ENCODE assay signal across 29 cellular contexts in genomic region chr17:42818379-42818778, GRCh38. TPM values are rescaled to one million over a fixed set of nuclear protein-coding genes. Genes with fewer than 3 reads are reported as not detected.
DNase-seq lines count a peak whose midpoint lies in the region; ATAC-seq and TF ChIP-seq lines count a peak whose summit lies in the region.
"Had no signal": no experiment of that assay in that cellular context is flagged by ENCODE, and none has a peak within 500 bp of the region (broad histone marks: within the 10 kb centered on the region; RNA-seq: fewer than 3 reads in every experiment).

No MANE protein-coding gene starts in this region.

- H3K4ac ChIP-seq in neuronal stem cell (ENCODE audit: low read length) = no peak overlapping the region

- POLR2A ChIA-PET in WTC11 (lab: Charles Lee) = no interaction called here

- peaks cover 16% of the 10 kb centered on the region for H3K4me1 Mint-ChIP-seq in chondrocyte (ENCODE audit: low read depth)
- peaks cover 2% of the 10 kb centered on the region for H3K4me1 Mint-ChIP-seq in WTC11

- no peaks in the 10 kb centered on the region for H3K9me3 ChIP-seq in neuronal stem cell (replicated peaks in 1 of 2; ENCODE audit: control insufficient read depth in 2 of 2, insufficient read depth in 1 of 2, low read depth in 1 of 2, low read length in 2 of 2)
- H3K9me3 ChIP-seq: BLaER1 treated with 17β-estradiol and CSF1 and Interleukin-3, amounts not matched to agents 10 nM and 100 nM; left ventricle myocardium inferior; right lobe of liver; stomach; tibial nerve had no signal

- H3K4me1 ChIP-seq in neuronal stem cell (ENCODE audit: control insufficient read depth in 2 of 2, insufficient read depth in 1 of 2, low read depth in 1 of 2, low read length in 2 of 2) = peaks cover under 1 to 1% of the 10 kb centered on the region in 2 donors

- H3K36me3 Mint-ChIP-seq in chondrocyte (ENCODE audit: low read depth) = peaks cover 39% of the 10 kb centered on the region
- peaks cover 61% of the 10 kb centered on the region for H3K36me3 Mint-ChIP-seq in WTC11

- no peak overlapping the region for H3K4me2 ChIP-seq in neuronal stem cell (ENCODE audit: insufficient read depth, low read length, poor library complexity, severe bottlenecking)
- H3K4me2 ChIP-seq: BLaER1 treated with 17β-estradiol and CSF1 and Interleukin-3, amounts not matched to agents 10 nM and 100 nM had no signal

- H3K23ac ChIP-seq in neuronal stem cell (ENCODE audit: low read depth, low read length, poor library complexity) = peak overlapping the region; percentile 38

- CTCF ChIA-PET in WTC11 (lab: Charles Lee) = interaction anchor here (0.9 kb wide), 1 partner anchor 110 kb away, joined by 3 read pairs; no protein-coding TSS in a partner anchor

- H3K27me3 ChIP-seq in neuronal stem cell (ENCODE audit: control insufficient read depth in 3 of 3, insufficient read depth in 3 of 3, low read depth in 1 of 3, low read length in 3 of 3) = no peaks in the 10 kb centered on the region
- H3K27me3 ChIP-seq: BLaER1 treated with 17β-estradiol and CSF1 and Interleukin-3, amounts not matched to agents 10 nM and 100 nM; right lobe of liver; stomach; tibial nerve had no signal

- no peak overlapping the region for H3K9ac ChIP-seq in neuronal stem cell (ENCODE audit: low read depth, low read length, poor library complexity)
- H3K9ac ChIP-seq: BLaER1 treated with 17β-estradiol and CSF1 and Interleukin-3, amounts not matched to agents 10 nM and 100 nM had no signal

- no peak overlapping the region for H4K91ac ChIP-seq in neuronal stem cell (ENCODE audit: low read depth, low read length, poor library complexity)

- peak; percentile 37 for DNase-seq in EL
- DNase-seq in chondrocyte (ENCODE audit: low spot score) = no peak
- DNase-seq in neuronal stem cell (ENCODE audit: low spot score) = no peak
- no peak for DNase-seq in DMS79 (lab: John Stamatoyannopoulos, UW)
- DNase-seq in WTC11 (ENCODE audit: low spot score) = no peak
- no peak for DNase-seq in GM13976 (ENCODE audit: low spot score)
- DNase-seq: activated CD4-positive, alpha-beta T cell treated with anti-CD3 and anti-CD28 coated beads for 48 hours; activated naive CD4-positive, alpha-beta T cell treated with Interleukin-2 at 50 U/mL for 16 hours; activated T-cell treated with anti-CD3 and anti-CD28 coated beads, Interleukin-2, amount 50 U/mL, for 4 hours; glutamatergic neuron; islet precursor cell; left ventricle myocardium inferior; mesendoderm; MV-4-11; NCI-H1436; NCI-H2081 treated with DMSO at 0.1 percent for 48 hours; NCI-H345; NCI-H69; right lobe of liver; Right ventricle myocardium superior; stimulated activated CD4-positive, alpha-beta T cell treated with anti-CD3 and anti-CD28 coated beads, Interleukin-12 subunit alpha, Interleukin-12 subunit beta, amount 100 ng/mL, for 4 hours; stimulated activated CD4-positive, alpha-beta T cell treated with anti-CD3 and anti-CD28 coated beads, Interleukin-2, amount 100 ng/mL, for 48 hours; stomach had no signal

- in situ Hi-C loops in GM13976 (cut with MboI; ENCODE audit: low sequenced_read_pairs, unreplicated experiment) = no loop called here

- H4K8ac ChIP-seq in neuronal stem cell (ENCODE audit: low read depth, low read length) = no peak overlapping the region

- H3K18ac ChIP-seq in neuronal stem cell (ENCODE audit: low read length) = no peak overlapping the region

- no peak overlapping the region for H2BK120ac ChIP-seq in neuronal stem cell (ENCODE audit: low read depth, low read length)

- H2AK5ac ChIP-seq in neuronal stem cell (ENCODE audit: low read depth, low read length) = no peak overlapping the region

- H3K27ac Mint-ChIP-seq in chondrocyte (ENCODE audit: unreplicated experiment) (peak overlapping the region; percentile 22), WTC11 (no peak overlapping the region)
- H3K27ac Mint-ChIP-seq: IgD-negative memory B cell had no signal

- peaks cover under 1% of the 10 kb centered on the region for H3K79me1 ChIP-seq in neuronal stem cell (ENCODE audit: low read depth, low read length)

- H3K9me3 Mint-ChIP-seq in chondrocyte (ENCODE audit: low read depth) (no peaks in the 10 kb centered on the region), WTC11 (no peaks in the 10 kb centered on the region)
- H3K9me3 Mint-ChIP-seq: activated T-cell treated with anti-CD3 and anti-CD28 coated beads, Interleukin-2, amount 50 U/mL, for 4 hours; IgD-negative memory B cell had no signal

- H3K36me3 ChIP-seq in neuronal stem cell (replicated peaks in 1 of 2; ENCODE audit: control insufficient read depth in 2 of 2, insufficient read depth in 2 of 2, low read length in 2 of 2) = peaks cover 40 to 80% of the 10 kb centered on the region in 2 donors

- no peak overlapping the region for H2AFZ ChIP-seq in neuronal stem cell (ENCODE audit: low read length)

- no peak overlapping the region for H2BK5ac ChIP-seq in neuronal stem cell (ENCODE audit: low read length)

- ATAC-seq in SK-N-SH treated with all-trans-retinoic acid at 6 μM for 48 hours = peak; percentile 13; the same call in 1 of the 3 replicates
- ATAC-seq in WTC11 = no peak
- ATAC-seq: activated T-cell treated with anti-CD3 and anti-CD28 coated beads, Interleukin-2, amount 50 U/mL, for 4 hours; Panc1; right lobe of liver had no signal

- no peak overlapping the region for H3K27ac ChIP-seq in neuronal stem cell (replicated peaks; ENCODE audit: low read length)
- H3K27ac ChIP-seq: BLaER1 treated with 17β-estradiol and CSF1 and Interleukin-3, amounts not matched to agents 10 nM and 100 nM; left ventricle myocardium inferior; right lobe of liver; tibial nerve had no signal

- H3K4me3 ChIP-seq in neuronal stem cell (ENCODE audit: low read length in 2 of 2) = no peak overlapping the region
- H3K4me3 ChIP-seq: BLaER1 treated with 17β-estradiol and CSF1 and Interleukin-3, amounts not matched to agents 10 nM and 100 nM; left ventricle myocardium inferior; right lobe of liver; stomach; tibial nerve had no signal

- no peak overlapping the region for H3K14ac ChIP-seq in neuronal stem cell (ENCODE audit: low read length)

- H2BK15ac ChIP-seq in neuronal stem cell (ENCODE audit: low read length) = no peak overlapping the region

- no peaks in the 10 kb centered on the region for H3K27me3 Mint-ChIP-seq in chondrocyte (ENCODE audit: low read depth)
- H3K27me3 Mint-ChIP-seq in WTC11 (ENCODE audit: low read depth) = no peaks in the 10 kb centered on the region
- H3K27me3 Mint-ChIP-seq: IgD-negative memory B cell had no signal

- H3K4me3 Mint-ChIP-seq in chondrocyte (ENCODE audit: unreplicated experiment) (no peak overlapping the region), WTC11 (no peak overlapping the region)
- H3K4me3 Mint-ChIP-seq: activated T-cell treated with anti-CD3 and anti-CD28 coated beads, Interleukin-2, amount 50 U/mL, for 4 hours had no signal

- TF ChIP-seq CTCF in chondrocyte (IDR thresholded peaks at IDR 0.05) (no peak), WTC11 (IDR thresholded peaks at IDR 0.05) (no peak), GM13976 (IDR thresholded peaks at IDR 0.05; ENCODE audit: borderline replicate concordance, control extremely low read depth, extremely low read depth, insufficient read depth, missing control alignments) (no peak)

- no peak overlapping the region for H2BK12ac ChIP-seq in neuronal stem cell (ENCODE audit: low read length)

- no CpG with 5 or more reads among the region's 5 CpGs for WGBS in neuronal stem cell (ENCODE audit: extremely low coverage in 2 of 2, insufficient read length in 2 of 2, insufficient replicate concordance in 1 of 2), 2 donors

TF ChIP-seq in SK-N-SH treated with all-trans-retinoic acid at 6 μM for 48 hours, 23 proteins besides CTCF, POLR2A, EP300 and RAD21 (continues in another document):
- TF ChIP-seq PPARA (CRISPR knock-in tag; IDR thresholded peaks at IDR 0.05; ENCODE audit: borderline replicate concordance) = no peak
- TF ChIP-seq SNAI2 (CRISPR knock-in tag; IDR thresholded peaks at IDR 0.05) = no peak
- TF ChIP-seq BACH2 (CRISPR knock-in tag; IDR thresholded peaks at IDR 0.05; ENCODE audit: borderline replicate concordance) = no peak
- no peak for TF ChIP-seq ZNF70 (CRISPR knock-in tag; IDR thresholded peaks at IDR 0.05)
- TF ChIP-seq ESRRG (CRISPR knock-in tag; IDR thresholded peaks at IDR 0.05) = no peak
- TF ChIP-seq RARB (CRISPR knock-in tag; IDR thresholded peaks at IDR 0.05) = no peak

TF ChIP-seq in WTC11, 78 proteins besides CTCF, POLR2A, EP300 and RAD21 (continues in another document):
- no peak for TF ChIP-seq ZNF232 (CRISPR knock-in tag; IDR thresholded peaks at IDR 0.05)
- TF ChIP-seq ZNF425 (CRISPR knock-in tag; conservative IDR thresholded peaks at IDR 0.05) = no peak

RNA-seq across cellular contexts. Expression of gene BECN1, which starts 5.7 kb away (rescaled TPM):
- 55.3 to 71.6 TPM (median 60.5 TPM) in 3 replicates for total RNA-seq in chondrocyte
- polyA plus RNA-seq in neuronal stem cell (2013, experiment 1 of 2) = 28.8 TPM
- 27.6 TPM for polyA plus RNA-seq in neuronal stem cell (2013, experiment 2 of 2)
- 51.8 to 59.2 TPM (median 54.7 TPM) in 3 replicates for total RNA-seq in WTC11 (2021)

RNA-seq across cellular contexts. Expression of gene PSME3, which starts 14.8 kb away (rescaled TPM):
- 99.7 to 117 TPM (median 111 TPM) in 3 replicates for total RNA-seq in chondrocyte
- 84.7 TPM for polyA plus RNA-seq in neuronal stem cell (2013, experiment 1 of 2)
- polyA plus RNA-seq in neuronal stem cell (2013, experiment 2 of 2) = 84.5 TPM
- total RNA-seq in WTC11 (2021) = 141 to 192 TPM (median 159 TPM) in 3 replicates

RNA-seq across cellular contexts. Expression of gene CNTD1, which starts 19.7 kb away (rescaled TPM):
- total RNA-seq in chondrocyte (0.60 TPM in 1 of 3 replicates, not detected in the others), WTC11 (2021) (not detected in 3 replicates)
- polyA plus RNA-seq in neuronal stem cell (2013, experiment 1 of 2) = 0.08 TPM
- 0.32 TPM for polyA plus RNA-seq in neuronal stem cell (2013, experiment 2 of 2)
- total RNA-seq: activated CD8-positive, alpha-beta memory T cell treated with anti-CD3 and anti-CD28 coated beads for 36 hours; activated T-cell treated with anti-CD3 and anti-CD28 coated beads, Interleukin-2, amount 50 U/mL, for 4 hours; left ventricle myocardium inferior; Right ventricle myocardium superior had no signal

RNA-seq across cellular contexts. Expression of gene COA3, which starts 19.9 kb away (rescaled TPM):
- 38.7 to 49.1 TPM (median 39.5 TPM) in 3 replicates for total RNA-seq in chondrocyte
- polyA plus RNA-seq in neuronal stem cell (2013, experiment 1 of 2) = 87.7 TPM
- polyA plus RNA-seq in neuronal stem cell (2013, experiment 2 of 2) = 86.6 TPM
- 54.2 to 65.2 TPM (median 60.9 TPM) in 3 replicates for total RNA-seq in WTC11 (2021)

RNA-seq across cellular contexts. Expression of gene AOC2, which starts 26.0 kb away (rescaled TPM):
- total RNA-seq in chondrocyte (1.4 to 2.2 TPM (median 1.4 TPM) in 3 replicates), WTC11 (2021) (9.8 to 11.0 TPM (median 10.1 TPM) in 3 replicates)
- polyA plus RNA-seq in neuronal stem cell (2013, experiment 1 of 2) = 1.5 TPM
- polyA plus RNA-seq in neuronal stem cell (2013, experiment 2 of 2) = 1.7 TPM
- polyA plus RNA-seq: IgD-negative memory B cell had no signal
